ENCODE assay signal across 2 cellular contexts in genomic region chr1:116316373-116316772, GRCh38.
TF ChIP-seq lines count a peak whose summit lies in the region.

No MANE protein-coding gene starts in this region.

TF ChIP-seq in K562, 482 proteins besides CTCF, POLR2A, EP300 and RAD21 (continued from another document and continues in another):
- TF ChIP-seq AFF4 (CRISPR knock-in tag; IDR thresholded peaks at IDR 0.05) (no peak), PCBP2 (IDR thresholded peaks at IDR 0.05; ENCODE audit: low read depth, low read length, poor library complexity, severe bottlenecking) (no peak), MAFG (tag; conservative IDR thresholded peaks at IDR 0.05) (no peak), CBFA2T2 (conservative IDR thresholded peaks at IDR 0.05) (peak; percentile 79), ZFP91 (CRISPR knock-in tag; IDR thresholded peaks at IDR 0.05) (no peak), ZC3H11A (IDR thresholded peaks at IDR 0.05; ENCODE audit: low read depth, low read length) (no peak), BRF1 (IDR thresholded peaks at IDR 0.05; ENCODE audit: borderline replicate concordance, extremely low read depth, insufficient read length) (no peak), ZNF512 (tag; IDR thresholded peaks at IDR 0.05) (no peak), CEBPB (tag; IDR thresholded peaks at IDR 0.05) (no peak), KLF16 (IDR thresholded peaks at IDR 0.05) (no peak), ZNF263 (CRISPR knock-in tag; IDR thresholded peaks at IDR 0.05; ENCODE audit: borderline replicate concordance) (no peak), CXXC5 (CRISPR knock-in tag; IDR thresholded peaks at IDR 0.05) (peak; percentile 22; the same call in 1 of the 2 replicates), CBFA2T3 (IDR thresholded peaks at IDR 0.05) (peak; percentile 87), WHSC1 (IDR thresholded peaks at IDR 0.05; ENCODE audit: low read length) (no peak), FOXJ3 (CRISPR knock-in tag; IDR thresholded peaks at IDR 0.05) (no peak), SOX6 (IDR thresholded peaks at IDR 0.05) (peak; percentile 24; the same call in 1 of the 2 replicates)
- TF ChIP-seq, protein P1, sequence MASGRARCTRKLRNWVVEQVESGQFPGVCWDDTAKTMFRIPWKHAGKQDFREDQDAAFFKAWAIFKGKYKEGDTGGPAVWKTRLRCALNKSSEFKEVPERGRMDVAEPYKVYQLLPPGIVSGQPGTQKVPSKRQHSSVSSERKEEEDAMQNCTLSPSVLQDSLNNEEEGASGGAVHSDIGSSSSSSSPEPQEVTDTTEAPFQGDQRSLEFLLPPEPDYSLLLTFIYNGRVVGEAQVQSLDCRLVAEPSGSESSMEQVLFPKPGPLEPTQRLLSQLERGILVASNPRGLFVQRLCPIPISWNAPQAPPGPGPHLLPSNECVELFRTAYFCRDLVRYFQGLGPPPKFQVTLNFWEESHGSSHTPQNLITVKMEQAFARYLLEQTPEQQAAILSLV (tag; IDR thresholded peaks at IDR 0.05): no peak
- TF ChIP-seq, protein P2, sequence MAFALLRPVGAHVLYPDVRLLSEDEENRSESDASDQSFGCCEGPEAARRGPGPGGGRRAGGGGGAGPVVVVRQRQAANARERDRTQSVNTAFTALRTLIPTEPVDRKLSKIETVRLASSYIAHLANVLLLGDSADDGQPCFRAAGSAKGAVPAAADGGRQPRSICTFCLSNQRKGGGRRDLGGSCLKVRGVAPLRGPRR (CRISPR knock-in tag; IDR thresholded peaks at IDR 0.05): no peak
- TF ChIP-seq, protein P3, sequence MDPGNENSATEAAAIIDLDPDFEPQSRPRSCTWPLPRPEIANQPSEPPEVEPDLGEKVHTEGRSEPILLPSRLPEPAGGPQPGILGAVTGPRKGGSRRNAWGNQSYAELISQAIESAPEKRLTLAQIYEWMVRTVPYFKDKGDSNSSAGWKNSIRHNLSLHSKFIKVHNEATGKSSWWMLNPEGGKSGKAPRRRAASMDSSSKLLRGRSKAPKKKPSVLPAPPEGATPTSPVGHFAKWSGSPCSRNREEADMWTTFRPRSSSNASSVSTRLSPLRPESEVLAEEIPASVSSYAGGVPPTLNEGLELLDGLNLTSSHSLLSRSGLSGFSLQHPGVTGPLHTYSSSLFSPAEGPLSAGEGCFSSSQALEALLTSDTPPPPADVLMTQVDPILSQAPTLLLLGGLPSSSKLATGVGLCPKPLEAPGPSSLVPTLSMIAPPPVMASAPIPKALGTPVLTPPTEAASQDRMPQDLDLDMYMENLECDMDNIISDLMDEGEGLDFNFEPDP (CRISPR knock-in tag; IDR thresholded peaks at IDR 0.05): no peak

TF ChIP-seq in HepG2, 621 proteins besides CTCF, POLR2A, EP300 and RAD21 (continued from another document and continues in another):
- peak; percentile 64; the same call in 1 of the 2 replicates for TF ChIP-seq AHDC1 (CRISPR knock-in tag; IDR thresholded peaks at IDR 0.05; ENCODE audit: borderline replicate concordance)
- no peak for TF ChIP-seq ZBTB1 (CRISPR knock-in tag; IDR thresholded peaks at IDR 0.05; ENCODE audit: borderline replicate concordance)
- TF ChIP-seq ZNF101 (CRISPR knock-in tag; IDR thresholded peaks at IDR 0.05; ENCODE audit: borderline replicate concordance, low read depth): no peak
- TF ChIP-seq RBAK (CRISPR knock-in tag; IDR thresholded peaks at IDR 0.05): no peak
- TF ChIP-seq CC2D1A (CRISPR knock-in tag; IDR thresholded peaks at IDR 0.05): no peak
- TF ChIP-seq ZNF749 (CRISPR knock-in tag; IDR thresholded peaks at IDR 0.05; ENCODE audit: borderline replicate concordance): no peak
- no peak for TF ChIP-seq MAFG (CRISPR knock-in tag; IDR thresholded peaks at IDR 0.05)
- TF ChIP-seq ETS1 (CRISPR knock-in tag; IDR thresholded peaks at IDR 0.05): no peak
- peak; percentile 46; the same call in 1 of the 2 replicates for TF ChIP-seq KDM6A (CRISPR knock-in tag; IDR thresholded peaks at IDR 0.05; ENCODE audit: low read depth)
- 0 out of 2 replicates have a peak, but pooled peaks have one; percentile 22 for TF ChIP-seq SOX13 (IDR thresholded peaks at IDR 0.05)
- TF ChIP-seq SOX13 (CRISPR knock-in tag; conservative IDR thresholded peaks at IDR 0.05 in 1 of 2, IDR thresholded peaks at IDR 0.05 in 1 of 2): peak in 1 of 2 experiments; percentile 76; a peak in 2 of 4 replicates
- TF ChIP-seq ZBED4 (CRISPR knock-in tag; IDR thresholded peaks at IDR 0.05; ENCODE audit: borderline replicate concordance): no peak
- TF ChIP-seq ZNF546 (CRISPR knock-in tag; conservative IDR thresholded peaks at IDR 0.05): no peak
- no peak for TF ChIP-seq NFE2 (CRISPR knock-in tag; IDR thresholded peaks at IDR 0.05)
- TF ChIP-seq SAFB2 (CRISPR knock-in tag; IDR thresholded peaks at IDR 0.05; ENCODE audit: borderline replicate concordance, low read depth): no peak
- peak; percentile 84 for TF ChIP-seq HNF4G (IDR thresholded peaks at IDR 0.05; ENCODE audit: borderline replicate concordance, low read depth, low read length)
- peak; percentile 36; the same call in 1 of the 2 replicates for TF ChIP-seq HNF4G (CRISPR knock-in tag; IDR thresholded peaks at IDR 0.05; ENCODE audit: borderline replicate concordance, low read depth)
- TF ChIP-seq MYNN (CRISPR knock-in tag; IDR thresholded peaks at IDR 0.05; ENCODE audit: low read depth): no peak
- TF ChIP-seq SNAPC5 (CRISPR knock-in tag; IDR thresholded peaks at IDR 0.05; ENCODE audit: borderline replicate concordance): no peak
- no peak for TF ChIP-seq ZNF879 (CRISPR knock-in tag; IDR thresholded peaks at IDR 0.05)
- 0 out of 2 replicates have a peak, but pooled peaks have one; percentile 15 for TF ChIP-seq PHF8 (CRISPR knock-in tag; IDR thresholded peaks at IDR 0.05)
- no peak for TF ChIP-seq ZNF567 (CRISPR knock-in tag; IDR thresholded peaks at IDR 0.05; ENCODE audit: borderline replicate concordance)
- TF ChIP-seq ZNF460 (CRISPR knock-in tag; IDR thresholded peaks at IDR 0.05; ENCODE audit: borderline replicate concordance): no peak
- no peak for TF ChIP-seq HIC2 (CRISPR knock-in tag; IDR thresholded peaks at IDR 0.05; ENCODE audit: low read depth)
- TF ChIP-seq ZNF343 (CRISPR knock-in tag; IDR thresholded peaks at IDR 0.05): no peak
- no peak for TF ChIP-seq NFKB2 (CRISPR knock-in tag; IDR thresholded peaks at IDR 0.05; ENCODE audit: borderline replicate concordance)
- no peak for TF ChIP-seq USF2 (IDR thresholded peaks at IDR 0.05; ENCODE audit: low read depth, low read length)
- TF ChIP-seq USF2 (CRISPR knock-in tag; IDR thresholded peaks at IDR 0.05; ENCODE audit: borderline replicate concordance): no peak
- peak; percentile 35; the same call in 1 of the 2 replicates for TF ChIP-seq ZFY (CRISPR knock-in tag; IDR thresholded peaks at IDR 0.05)
- no peak for TF ChIP-seq KDM4B (CRISPR knock-in tag; IDR thresholded peaks at IDR 0.05)
- TF ChIP-seq NFIB (CRISPR knock-in tag; IDR thresholded peaks at IDR 0.05; ENCODE audit: borderline replicate concordance): no peak
- no peak for TF ChIP-seq MTF2 (CRISPR knock-in tag; IDR thresholded peaks at IDR 0.05; ENCODE audit: borderline replicate concordance)
- TF ChIP-seq, protein P4, sequence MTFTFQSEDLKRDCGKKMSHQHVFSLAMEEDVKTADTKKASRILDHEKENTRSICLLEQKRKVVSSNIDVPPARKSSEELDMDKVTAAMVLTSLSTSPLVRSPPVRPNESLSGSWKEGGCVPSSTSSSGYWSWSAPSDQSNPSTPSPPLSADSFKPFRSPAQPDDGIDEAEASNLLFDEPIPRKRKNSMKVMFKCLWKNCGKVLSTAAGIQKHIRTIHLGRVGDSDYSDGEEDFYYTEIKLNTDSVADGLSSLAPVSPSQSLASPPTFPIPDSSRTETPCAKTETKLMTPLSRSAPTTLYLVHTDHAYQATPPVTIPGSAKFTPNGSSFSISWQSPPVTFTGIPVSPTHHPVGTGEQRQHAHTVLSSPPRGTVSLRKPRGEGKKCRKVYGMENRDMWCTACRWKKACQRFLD (CRISPR knock-in tag; IDR thresholded peaks at IDR 0.05; ENCODE audit: borderline replicate concordance): no peak
